In genomic region chr17:81916246-81917001, GRCh38 we compare ENCODE assay signal across 1 cellular context.
TF ChIP-seq lines count a peak whose summit lies in the region.
"Not testable (repeated sequence)": the region's sequence is repeated elsewhere in the genome, so short reads cannot be mapped to it uniquely, and the experiment has no call there.

No MANE protein-coding gene starts in this region.

TF ChIP-seq in HepG2, 621 proteins besides CTCF, POLR2A, EP300 and RAD21:
- TF ChIP-seq NR2F6 (IDR thresholded peaks at IDR 0.05); USF2 (IDR thresholded peaks at IDR 0.05; ENCODE audit: low read depth, low read length): not testable (repeated sequence)
- TF ChIP-seq NR2F6 (CRISPR knock-in tag; IDR thresholded peaks at IDR 0.05) (0 out of 2 replicates have a peak, but pooled peaks have one; percentile 26), ZNF510 (CRISPR knock-in tag; IDR thresholded peaks at IDR 0.05; ENCODE audit: low read depth) (0 out of 2 replicates have a peak, but pooled peaks have one; percentile 65), KAT7 (CRISPR knock-in tag; IDR thresholded peaks at IDR 0.05; ENCODE audit: borderline replicate concordance) (peak; percentile 85; the same call in 1 of the 2 replicates), TFDP1 (CRISPR knock-in tag; IDR thresholded peaks at IDR 0.05; ENCODE audit: borderline replicate concordance) (peak; percentile 41; the same call in 1 of the 2 replicates), ZNF441 (CRISPR knock-in tag; IDR thresholded peaks at IDR 0.05; ENCODE audit: borderline replicate concordance) (peak; percentile 93), TEAD3 (CRISPR knock-in tag; optimal IDR thresholded peaks at IDR 0.05; ENCODE audit: borderline replicate concordance) (peak; percentile 7), ZBTB38 (CRISPR knock-in tag; IDR thresholded peaks at IDR 0.05) (0 out of 2 replicates have a peak, but pooled peaks have one; percentile 22), PAXIP1 (CRISPR knock-in tag; conservative IDR thresholded peaks at IDR 0.05) (0 out of 2 replicates have a peak, but pooled peaks have one; percentile 24), TFE3 (CRISPR knock-in tag; IDR thresholded peaks at IDR 0.05) (peak; percentile 9; the same call in 1 of the 2 replicates), ZNF772 (CRISPR knock-in tag; IDR thresholded peaks at IDR 0.05) (0 out of 2 replicates have a peak, but pooled peaks have one; percentile 6), ZFX (CRISPR knock-in tag; IDR thresholded peaks at IDR 0.05; ENCODE audit: low read depth) (peak; percentile 19; the same call in 1 of the 2 replicates), PITX1 (CRISPR knock-in tag; IDR thresholded peaks at IDR 0.05) (0 out of 2 replicates have a peak, but pooled peaks have one; percentile 30), SAP130 (CRISPR knock-in tag; IDR thresholded peaks at IDR 0.05; ENCODE audit: low read depth) (peak; percentile 72), DMAP1 (CRISPR knock-in tag; IDR thresholded peaks at IDR 0.05) (peak; percentile 48; the same call in 1 of the 2 replicates), RAD51 (IDR thresholded peaks at IDR 0.05; ENCODE audit: borderline replicate concordance) (peak; percentile 38; the same call in 1 of the 2 replicates), SPEN (CRISPR knock-in tag; IDR thresholded peaks at IDR 0.05; ENCODE audit: low read depth) (0 out of 2 replicates have a peak, but pooled peaks have one; percentile 27), SP5 (CRISPR knock-in tag; IDR thresholded peaks at IDR 0.05; ENCODE audit: borderline replicate concordance, low read depth) (0 out of 2 replicates have a peak, but pooled peaks have one; percentile 21), SALL1 (CRISPR knock-in tag; IDR thresholded peaks at IDR 0.05) (peak; percentile 23; the same call in 1 of the 2 replicates), GATAD2A (CRISPR knock-in tag; IDR thresholded peaks at IDR 0.05) (0 out of 2 replicates have a peak, but pooled peaks have one; percentile 8), ZNF746 (CRISPR knock-in tag; IDR thresholded peaks at IDR 0.05) (0 out of 2 replicates have a peak, but pooled peaks have one; percentile 29), RXRA (CRISPR knock-in tag; IDR thresholded peaks at IDR 0.05) (peak; percentile 49; the same call in 1 of the 2 replicates), POLR2AphosphoS5 (IDR thresholded peaks at IDR 0.05; ENCODE audit: low read depth, low read length) (peak; percentile 36; the same call in 1 of the 2 replicates), ZNF362 (CRISPR knock-in tag; IDR thresholded peaks at IDR 0.05; ENCODE audit: borderline replicate concordance) (peak; percentile 81), ATM (IDR thresholded peaks at IDR 0.05; ENCODE audit: borderline replicate concordance) (peak; percentile 32; the same call in 1 of the 2 replicates), CCDC6 (CRISPR knock-in tag; IDR thresholded peaks at IDR 0.05) (peak; percentile 29; the same call in 1 of the 2 replicates), USF2 (CRISPR knock-in tag; IDR thresholded peaks at IDR 0.05; ENCODE audit: borderline replicate concordance) (peak; percentile 60; the same call in 1 of the 2 replicates), TAF1 (CRISPR knock-in tag; IDR thresholded peaks at IDR 0.05) (peak; percentile 29; the same call in 1 of the 2 replicates), FOSL2 (CRISPR knock-in tag; IDR thresholded peaks at IDR 0.05) (0 out of 2 replicates have a peak, but pooled peaks have one; percentile 41), MXI1 (IDR thresholded peaks at IDR 0.05; ENCODE audit: borderline replicate concordance, low read depth, low read length) (peak; percentile 60; the same call in 1 of the 3 replicates), POLR2G (IDR thresholded peaks at IDR 0.05; ENCODE audit: low read depth, low read length) (peak; percentile 41; the same call in 1 of the 2 replicates)
- TF ChIP-seq, protein P1, sequence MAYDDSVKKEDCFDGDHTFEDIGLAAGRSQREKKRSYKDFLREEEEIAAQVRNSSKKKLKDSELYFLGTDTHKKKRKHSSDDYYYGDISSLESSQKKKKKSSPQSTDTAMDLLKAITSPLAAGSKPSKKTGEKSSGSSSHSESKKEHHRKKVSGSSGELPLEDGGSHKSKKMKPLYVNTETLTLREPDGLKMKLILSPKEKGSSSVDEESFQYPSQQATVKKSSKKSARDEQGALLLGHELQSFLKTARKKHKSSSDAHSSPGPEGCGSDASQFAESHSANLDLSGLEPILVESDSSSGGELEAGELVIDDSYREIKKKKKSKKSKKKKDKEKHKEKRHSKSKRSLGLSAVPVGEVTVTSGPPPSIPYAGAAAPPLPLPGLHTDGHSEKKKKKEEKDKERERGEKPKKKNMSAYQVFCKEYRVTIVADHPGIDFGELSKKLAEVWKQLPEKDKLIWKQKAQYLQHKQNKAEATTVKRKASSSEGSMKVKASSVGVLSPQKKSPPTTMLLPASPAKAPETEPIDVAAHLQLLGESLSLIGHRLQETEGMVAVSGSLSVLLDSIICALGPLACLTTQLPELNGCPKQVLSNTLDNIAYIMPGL (CRISPR knock-in tag; IDR thresholded peaks at IDR 0.05; ENCODE audit: borderline replicate concordance in 1 of 2, low read depth in 1 of 2) = peak in 1 of 2 experiments; percentile 22; a peak in 1 of 4 replicates
- TF ChIP-seq, protein P2, sequence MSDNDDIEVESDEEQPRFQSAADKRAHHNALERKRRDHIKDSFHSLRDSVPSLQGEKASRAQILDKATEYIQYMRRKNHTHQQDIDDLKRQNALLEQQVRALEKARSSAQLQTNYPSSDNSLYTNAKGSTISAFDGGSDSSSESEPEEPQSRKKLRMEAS (IDR thresholded peaks at IDR 0.05) = peak; percentile 34; the same call in 1 of the 2 replicates
- TF ChIP-seq, protein P3, sequence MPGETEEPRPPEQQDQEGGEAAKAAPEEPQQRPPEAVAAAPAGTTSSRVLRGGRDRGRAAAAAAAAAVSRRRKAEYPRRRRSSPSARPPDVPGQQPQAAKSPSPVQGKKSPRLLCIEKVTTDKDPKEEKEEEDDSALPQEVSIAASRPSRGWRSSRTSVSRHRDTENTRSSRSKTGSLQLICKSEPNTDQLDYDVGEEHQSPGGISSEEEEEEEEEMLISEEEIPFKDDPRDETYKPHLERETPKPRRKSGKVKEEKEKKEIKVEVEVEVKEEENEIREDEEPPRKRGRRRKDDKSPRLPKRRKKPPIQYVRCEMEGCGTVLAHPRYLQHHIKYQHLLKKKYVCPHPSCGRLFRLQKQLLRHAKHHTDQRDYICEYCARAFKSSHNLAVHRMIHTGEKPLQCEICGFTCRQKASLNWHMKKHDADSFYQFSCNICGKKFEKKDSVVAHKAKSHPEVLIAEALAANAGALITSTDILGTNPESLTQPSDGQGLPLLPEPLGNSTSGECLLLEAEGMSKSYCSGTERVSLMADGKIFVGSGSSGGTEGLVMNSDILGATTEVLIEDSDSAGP (CRISPR knock-in tag; IDR thresholded peaks at IDR 0.05; ENCODE audit: borderline replicate concordance) = peak; percentile 6; the same call in 1 of the 2 replicates
- TF ChIP-seq, protein P4, sequence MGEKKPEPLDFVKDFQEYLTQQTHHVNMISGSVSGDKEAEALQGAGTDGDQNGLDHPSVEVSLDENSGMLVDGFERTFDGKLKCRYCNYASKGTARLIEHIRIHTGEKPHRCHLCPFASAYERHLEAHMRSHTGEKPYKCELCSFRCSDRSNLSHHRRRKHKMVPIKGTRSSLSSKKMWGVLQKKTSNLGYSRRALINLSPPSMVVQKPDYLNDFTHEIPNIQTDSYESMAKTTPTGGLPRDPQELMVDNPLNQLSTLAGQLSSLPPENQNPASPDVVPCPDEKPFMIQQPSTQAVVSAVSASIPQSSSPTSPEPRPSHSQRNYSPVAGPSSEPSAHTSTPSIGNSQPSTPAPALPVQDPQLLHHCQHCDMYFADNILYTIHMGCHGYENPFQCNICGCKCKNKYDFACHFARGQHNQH (CRISPR knock-in tag; IDR thresholded peaks at IDR 0.05) = peak; percentile 29; the same call in 1 of the 2 replicates
- TF ChIP-seq, protein P5, sequence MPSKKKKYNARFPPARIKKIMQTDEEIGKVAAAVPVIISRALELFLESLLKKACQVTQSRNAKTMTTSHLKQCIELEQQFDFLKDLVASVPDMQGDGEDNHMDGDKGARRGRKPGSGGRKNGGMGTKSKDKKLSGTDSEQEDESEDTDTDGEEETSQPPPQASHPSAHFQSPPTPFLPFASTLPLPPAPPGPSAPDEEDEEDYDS (CRISPR knock-in tag; IDR thresholded peaks at IDR 0.05) = peak; percentile 66
